ENCODE assay signal across 18 cellular contexts in the genomic region with DNA sequence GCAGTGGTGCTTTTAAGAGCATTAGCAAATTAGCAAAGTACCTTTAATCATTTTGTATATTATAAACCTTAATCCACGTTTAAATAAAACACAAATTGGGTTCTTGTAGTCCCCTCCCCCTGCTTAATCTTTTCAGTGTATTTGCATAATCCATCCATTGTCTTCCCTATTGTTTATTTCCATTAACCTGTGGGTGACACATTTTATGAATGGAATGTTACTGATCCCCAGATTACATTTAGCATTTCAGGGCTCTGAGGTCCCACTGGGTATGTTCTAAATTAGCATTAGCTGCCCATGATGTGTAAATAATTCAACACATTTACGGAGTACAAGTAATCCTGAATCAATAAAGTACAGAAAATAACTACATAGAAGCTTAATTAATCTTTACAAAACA.
A peak's percentile ranks its signal among the peaks of the same experiment; 100 is the strongest.
DNase-seq lines count a peak whose midpoint lies in the region; ATAC-seq and TF ChIP-seq lines count a peak whose summit lies in the region.
"Had no signal": no experiment of that assay in that cellular context is flagged by ENCODE, and none has a peak within 500 bp of the region (broad histone marks: within the 10 kb centered on the region; RNA-seq: fewer than 3 reads in every experiment).

No MANE protein-coding gene starts in this region.

- H3K9me2 ChIP-seq in SK-N-SH = no peaks in the 10 kb centered on the region

- TF ChIP-seq CTCF in endodermal cell (conservative IDR thresholded peaks at IDR 0.05) (no peak), SK-N-SH (IDR thresholded peaks at IDR 0.05) (no peak)

- no peak overlapping the region for H3K4ac ChIP-seq in neuronal stem cell (ENCODE audit: low read length)

- no peak for TF ChIP-seq RAD21 in SK-N-SH (IDR thresholded peaks at IDR 0.05; ENCODE audit: low read length)

- no peaks in the 10 kb centered on the region for H3K27me3 Mint-ChIP-seq in endodermal cell (ENCODE audit: insufficient read depth)
- H3K27me3 Mint-ChIP-seq: CD4-positive, CD25-positive, alpha-beta regulatory T cell had no signal

- peaks cover 6% of the 10 kb centered on the region for H3K9me3 Mint-ChIP-seq in endodermal cell

- POLR2A ChIA-PET in SK-N-SH (lab: Yijun Ruan, JAX) = no interaction called here

- H3K9me3 ChIP-seq in HUES64 (ENCODE audit: insufficient read depth, low read depth, low read length) = peaks cover 14% of the 10 kb centered on the region
- H3K9me3 ChIP-seq in endodermal cell (ENCODE audit: control insufficient read depth, low read length) = peaks cover 8% of the 10 kb centered on the region
- peaks cover 0 to 2% of the 10 kb centered on the region in 2 donors for H3K9me3 ChIP-seq in neuronal stem cell (replicated peaks in 1 of 2; ENCODE audit: control insufficient read depth in 2 of 2, insufficient read depth in 1 of 2, low read depth in 1 of 2, low read length in 2 of 2)
- H3K9me3 ChIP-seq in SK-N-SH = no peaks in the 10 kb centered on the region
- H3K9me3 ChIP-seq: BLaER1 treated with 17β-estradiol and CSF1 and Interleukin-3, amounts not matched to agents 10 nM and 100 nM had no signal

- H3K14ac ChIP-seq in neuronal stem cell (ENCODE audit: low read length) = no peak overlapping the region

- ATAC-seq in HG02678 (IDR thresholded peaks at IDR 0.05; ENCODE audit: unreplicated experiment) = no peak
- ATAC-seq: GM12878, HCT116, HepG2 had no signal

- H3K9ac ChIP-seq in HUES64 (ENCODE audit: low read depth, low read length) = no peak overlapping the region
- H3K9ac ChIP-seq in endodermal cell (ENCODE audit: extremely low read depth, low read length, poor library complexity, severe bottlenecking) = no peak overlapping the region
- no peak overlapping the region for H3K9ac ChIP-seq in neuronal stem cell (ENCODE audit: low read depth, low read length, poor library complexity)
- no peak overlapping the region for H3K9ac ChIP-seq in SK-N-SH
- H3K9ac ChIP-seq: BLaER1 treated with 17β-estradiol and CSF1 and Interleukin-3, amounts not matched to agents 10 nM and 100 nM had no signal

- no peaks in the 10 kb centered on the region for H3K79me2 ChIP-seq in SK-N-SH (ENCODE audit: insufficient read depth)

- no peak overlapping the region for H2BK120ac ChIP-seq in neuronal stem cell (ENCODE audit: low read depth, low read length)

- H3F3A ChIP-seq in SK-N-SH (replicated peaks; ENCODE audit: insufficient read depth) = no peaks in the 10 kb centered on the region

- H4K20me1 ChIP-seq in SK-N-SH (ENCODE audit: insufficient read depth) = no peaks in the 10 kb centered on the region
- H4K20me1 ChIP-seq: BLaER1 treated with 17β-estradiol and CSF1 and Interleukin-3, amounts not matched to agents 10 nM and 100 nM had no signal

- H3K27ac ChIP-seq in HUES64 (ENCODE audit: low read depth, low read length) = peak overlapping the region; percentile 84
- no peak overlapping the region for H3K27ac ChIP-seq in endodermal cell (ENCODE audit: low read depth, low read length)
- no peak overlapping the region for H3K27ac ChIP-seq in neuronal stem cell (replicated peaks; ENCODE audit: low read length)
- H3K27ac ChIP-seq in SK-N-SH (ENCODE audit: low read depth in 2 of 2, low read length in 1 of 2) = no peak overlapping the region
- H3K27ac ChIP-seq: BLaER1 treated with 17β-estradiol and CSF1 and Interleukin-3, amounts not matched to agents 10 nM and 100 nM had no signal

- DNase-seq in NCI-H82 (lab: John Stamatoyannopoulos, UW) = peak; percentile 53
- no peak for DNase-seq in NCI-H82 treated with DMSO at 0.1 percent for 48 hours (lab: John Stamatoyannopoulos, UW; ENCODE audit: unreplicated experiment)
- no peak for DNase-seq in endodermal cell
- DNase-seq in neuronal stem cell (ENCODE audit: low spot score) = peak; percentile 27
- DNase-seq in SIG-M5 (lab: John Stamatoyannopoulos, UW) = no peak
- DNase-seq in SK-N-SH = no peak
- DNase-seq: 8988T; ACHN; Calu3; CD4-positive, CD25-positive, alpha-beta regulatory T cell; DMS79; GOT3 had no signal

- H2AFZ ChIP-seq in neuronal stem cell (ENCODE audit: low read length) (no peak overlapping the region), SK-N-SH (ENCODE audit: low read depth) (no peak overlapping the region)

- no peak overlapping the region for H4K8ac ChIP-seq in neuronal stem cell (ENCODE audit: low read depth, low read length)

- H3K27ac Mint-ChIP-seq in endodermal cell = peak overlapping the region; percentile 58
- H3K27ac Mint-ChIP-seq: CD4-positive, CD25-positive, alpha-beta regulatory T cell had no signal

- no peak overlapping the region for H3K18ac ChIP-seq in neuronal stem cell (ENCODE audit: low read length)

- CTCF ChIA-PET in SK-N-SH (lab: Yijun Ruan, JAX) = no interaction called here

- no peak overlapping the region for H2BK5ac ChIP-seq in neuronal stem cell (ENCODE audit: low read length)

- H4K91ac ChIP-seq in neuronal stem cell (ENCODE audit: low read depth, low read length, poor library complexity) = no peak overlapping the region

- H2BK12ac ChIP-seq in neuronal stem cell (ENCODE audit: low read length) = no peak overlapping the region

- H2AK5ac ChIP-seq in neuronal stem cell (ENCODE audit: low read depth, low read length) = no peak overlapping the region

- H3K23ac ChIP-seq in neuronal stem cell (ENCODE audit: low read depth, low read length, poor library complexity) = no peak overlapping the region

- H3K36me3 ChIP-seq in HUES64 (ENCODE audit: insufficient read depth, low read length) (peaks cover 3% of the 10 kb centered on the region; the same call in 1 of the 2 replicates), endodermal cell (ENCODE audit: control insufficient read depth, insufficient read depth, low read length) (no peaks in the 10 kb centered on the region), neuronal stem cell (replicated peaks in 1 of 2; ENCODE audit: control insufficient read depth in 2 of 2, insufficient read depth in 2 of 2, low read length in 2 of 2) (no peaks in the 10 kb centered on the region), SK-N-SH (replicated peaks in 1 of 2; ENCODE audit: control insufficient read depth in 1 of 2, insufficient read depth in 2 of 2, low read length in 1 of 2) (no peaks in the 10 kb centered on the region)
- H3K36me3 ChIP-seq: BLaER1 treated with 17β-estradiol and CSF1 and Interleukin-3, amounts not matched to agents 10 nM and 100 nM had no signal

- peaks cover 2% of the 10 kb centered on the region for H3K36me3 Mint-ChIP-seq in endodermal cell (ENCODE audit: low read depth)
- H3K36me3 Mint-ChIP-seq: CD4-positive, CD25-positive, alpha-beta regulatory T cell had no signal

- TF ChIP-seq EP300 in SK-N-SH (IDR thresholded peaks at IDR 0.05; ENCODE audit: borderline replicate concordance in 1 of 2, low read depth in 1 of 2, low read length in 1 of 2) = no peak

- no peak overlapping the region for H2BK15ac ChIP-seq in neuronal stem cell (ENCODE audit: low read length)

- peaks cover 34% of the 10 kb centered on the region for H3K4me1 Mint-ChIP-seq in endodermal cell
- H3K4me1 Mint-ChIP-seq: CD4-positive, CD25-positive, alpha-beta regulatory T cell had no signal

- no peak overlapping the region for H3K4me3 Mint-ChIP-seq in endodermal cell
- H3K4me3 Mint-ChIP-seq: CD4-positive, CD25-positive, alpha-beta regulatory T cell had no signal

- no peaks in the 10 kb centered on the region for H3K79me1 ChIP-seq in neuronal stem cell (ENCODE audit: low read depth, low read length)

- H3K4me1 ChIP-seq in HUES64 (ENCODE audit: insufficient read depth, low read length) (peaks cover 53% of the 10 kb centered on the region), endodermal cell (ENCODE audit: control insufficient read depth, insufficient read depth, low read length) (peaks cover 10% of the 10 kb centered on the region), neuronal stem cell (ENCODE audit: control insufficient read depth in 2 of 2, insufficient read depth in 1 of 2, low read depth in 1 of 2, low read length in 2 of 2) (peaks cover 7 to 10% of the 10 kb centered on the region in 2 donors), SK-N-SH (ENCODE audit: control insufficient read depth in 1 of 2, insufficient read depth in 2 of 2, low read depth in 1 of 2, low read length in 1 of 2) (no peaks in the 10 kb centered on the region; a peak in 1 of 4 replicates)

- WGBS in HUES64 = 20% methylated on average over 1 of the region's 2 CpGs
- WGBS in endodermal cell (ENCODE audit: insufficient coverage in 1 of 2, insufficient read length in 1 of 2), 2 experiments = 9 to 11% methylated on average over 1 to 2 of the region's 2 CpGs
- WGBS in neuronal stem cell (ENCODE audit: extremely low coverage in 2 of 2, insufficient read length in 2 of 2, insufficient replicate concordance in 1 of 2), 2 donors = no CpG with 5 or more reads among the region's 2 CpGs
- under 1% methylated on average over 2 of the region's 2 CpGs for WGBS in SK-N-SH (ENCODE audit: low lambda C conversion rate)

- no peaks in the 10 kb centered on the region for H3K27me3 ChIP-seq in HUES64 (ENCODE audit: insufficient read depth, low read length)
- no peaks in the 10 kb centered on the region for H3K27me3 ChIP-seq in endodermal cell (ENCODE audit: control insufficient read depth, insufficient read depth, low read length, poor library complexity, severe bottlenecking)
- H3K27me3 ChIP-seq in neuronal stem cell (ENCODE audit: control insufficient read depth in 3 of 3, insufficient read depth in 3 of 3, low read depth in 1 of 3, low read length in 3 of 3) = no peaks in the 10 kb centered on the region
- H3K27me3 ChIP-seq in SK-N-SH (ENCODE audit: insufficient read depth) = no peaks in the 10 kb centered on the region
- H3K27me3 ChIP-seq: BLaER1 treated with 17β-estradiol and CSF1 and Interleukin-3, amounts not matched to agents 10 nM and 100 nM had no signal

- no peak overlapping the region for H3K4me2 ChIP-seq in neuronal stem cell (ENCODE audit: insufficient read depth, low read length, poor library complexity, severe bottlenecking)
- H3K4me2 ChIP-seq in SK-N-SH = no peak overlapping the region
- H3K4me2 ChIP-seq: BLaER1 treated with 17β-estradiol and CSF1 and Interleukin-3, amounts not matched to agents 10 nM and 100 nM had no signal

- 0 out of 2 replicates have a peak overlapping the region, but pooled peaks have one; percentile 9 for H3K4me3 ChIP-seq in HUES64 (ENCODE audit: low read length)
- H3K4me3 ChIP-seq in endodermal cell (ENCODE audit: low read length) = no peak overlapping the region
- no peak overlapping the region for H3K4me3 ChIP-seq in neuronal stem cell (ENCODE audit: low read length in 2 of 2)
- H3K4me3 ChIP-seq in SK-N-SH (ENCODE audit: low read depth in 2 of 2, low read length in 1 of 2) = no peak overlapping the region
- H3K4me3 ChIP-seq: BLaER1 treated with 17β-estradiol and CSF1 and Interleukin-3, amounts not matched to agents 10 nM and 100 nM; GM12878 had no signal

TF ChIP-seq in SK-N-SH, 30 proteins besides CTCF, POLR2A, EP300 and RAD21 (continues in another document):
- TF ChIP-seq ELF1 (IDR thresholded peaks at IDR 0.05) (no peak), FOXM1 (IDR thresholded peaks at IDR 0.05; ENCODE audit: low read depth) (no peak)

Comparison
In these comparisons a context has a peak if more than half of its experiments do, and no peak if none do; other contexts are left out.
1. DNase-seq: peak in NCI-H82 (single experiment) and neuronal stem cell (single experiment); none in NCI-H82 treated with DMSO at 0.1 percent for 48 hours (single experiment), endodermal cell (single experiment), SIG-M5 (single experiment) and SK-N-SH (single experiment).